Comparison of ENCODE assay signal across 17 cellular contexts in genomic region chr12:112711507-112711906, GRCh38.
DNase-seq lines count a peak whose midpoint lies in the region; ATAC-seq and TF ChIP-seq lines count a peak whose summit lies in the region.
"Had no signal": no experiment of that assay in that cellular context is flagged by ENCODE, and none has a peak within 500 bp of the region (broad histone marks: within the 10 kb centered on the region; RNA-seq: fewer than 3 reads in every experiment).

No MANE protein-coding gene starts in this region.

- DNase-seq in NCI-H748 (lab: John Stamatoyannopoulos, UW; ENCODE audit: unreplicated experiment) (peak; percentile 18), NCI-H748 treated with DMSO at 0.1 percent for 48 hours (lab: John Stamatoyannopoulos, UW) (no peak), endodermal cell (peak; percentile 60), neuronal stem cell (ENCODE audit: low spot score) (no peak), transverse colon (no peak), retina (no peak)
- DNase-seq: AML-193; Caco-2; CD4-positive, alpha-beta T cell; DMS153; DMS79; GDM1 had no signal

- H3K27me3 ChIP-seq in endodermal cell (ENCODE audit: control insufficient read depth, insufficient read depth, low read length, poor library complexity, severe bottlenecking), result peaks cover 3% of the 10 kb centered on the region
- H3K27me3 ChIP-seq in neuronal stem cell (ENCODE audit: control insufficient read depth in 3 of 3, insufficient read depth in 3 of 3, low read depth in 1 of 3, low read length in 3 of 3), result no peaks in the 10 kb centered on the region
- no peaks in the 10 kb centered on the region for H3K27me3 ChIP-seq in transverse colon

- H3K4me3 Mint-ChIP-seq in endodermal cell, result no peak overlapping the region
- H3K4me3 Mint-ChIP-seq: CD4-positive, alpha-beta T cell had no signal

- no peak overlapping the region for H3K4me2 ChIP-seq in neuronal stem cell (ENCODE audit: insufficient read depth, low read length, poor library complexity, severe bottlenecking)

- H2AFZ ChIP-seq in neuronal stem cell (ENCODE audit: low read length), result peak overlapping the region; percentile 15

- peaks cover 2% of the 10 kb centered on the region for H3K4me1 Mint-ChIP-seq in endodermal cell

- in situ Hi-C loops in transverse colon (cut with MboI; ENCODE audit: low pct_ligation_motif_present in 1 of 4, low pct_unique_long_range_greater_than_20kb in 1 of 4, low sequenced_read_pairs in 3 of 4), result no loop called here

- H3K27ac ChIP-seq in endodermal cell (ENCODE audit: low read depth, low read length) (no peak overlapping the region), neuronal stem cell (replicated peaks; ENCODE audit: low read length) (no peak overlapping the region), transverse colon (no peak overlapping the region)
- H3K27ac ChIP-seq: 22Rv1, A549, C4-2B had no signal

- no peak overlapping the region for H2BK120ac ChIP-seq in neuronal stem cell (ENCODE audit: low read depth, low read length)

- no peaks in the 10 kb centered on the region for H3K79me1 ChIP-seq in neuronal stem cell (ENCODE audit: low read depth, low read length)

- H3K9ac ChIP-seq in endodermal cell (ENCODE audit: extremely low read depth, low read length, poor library complexity, severe bottlenecking) (no peak overlapping the region), neuronal stem cell (ENCODE audit: low read depth, low read length, poor library complexity) (no peak overlapping the region)

- H3K9me3 Mint-ChIP-seq in endodermal cell, result no peaks in the 10 kb centered on the region

- no peak overlapping the region for H3K14ac ChIP-seq in neuronal stem cell (ENCODE audit: low read length)

- H3K4me1 ChIP-seq in endodermal cell (ENCODE audit: control insufficient read depth, insufficient read depth, low read length), result no peaks in the 10 kb centered on the region
- peaks cover 0 to 3% of the 10 kb centered on the region in 2 donors for H3K4me1 ChIP-seq in neuronal stem cell (ENCODE audit: control insufficient read depth in 2 of 2, insufficient read depth in 1 of 2, low read depth in 1 of 2, low read length in 2 of 2)
- H3K4me1 ChIP-seq in transverse colon, result no peaks in the 10 kb centered on the region
- H3K4me1 ChIP-seq: Caco-2 had no signal

- H4K8ac ChIP-seq in neuronal stem cell (ENCODE audit: low read depth, low read length), result no peak overlapping the region

- H3K18ac ChIP-seq in neuronal stem cell (ENCODE audit: low read length), result no peak overlapping the region

- no peak for TF ChIP-seq EP300 in transverse colon (IDR thresholded peaks at IDR 0.05; ENCODE audit: low read depth)

- no peak for TF ChIP-seq CTCF in endodermal cell (conservative IDR thresholded peaks at IDR 0.05)
- TF ChIP-seq CTCF in transverse colon (IDR thresholded peaks at IDR 0.05), result no peak

- intact Hi-C loops in transverse colon (cut with DNase I; ENCODE audit: low total_unique reads), result no loop called here

- 81 to 85% methylated on average over 4 to 5 of the region's 5 CpGs for WGBS in endodermal cell (ENCODE audit: insufficient coverage in 1 of 2, insufficient read length in 1 of 2), 2 experiments
- WGBS in neuronal stem cell (ENCODE audit: extremely low coverage in 2 of 2, insufficient read length in 2 of 2, insufficient replicate concordance in 1 of 2), 2 donors, result no CpG with 5 or more reads among the region's 5 CpGs
- WGBS in transverse colon (ENCODE audit: low coverage in 1 of 2), 2 donors, result 48 to 51% methylated on average over 5 of the region's 5 CpGs

- H3K27ac Mint-ChIP-seq in endodermal cell, result no peak overlapping the region
- H3K27ac Mint-ChIP-seq: CD4-positive, alpha-beta T cell had no signal

- H2BK5ac ChIP-seq in neuronal stem cell (ENCODE audit: low read length), result no peak overlapping the region

- no peak for TF ChIP-seq POLR2A in transverse colon (IDR thresholded peaks at IDR 0.05)

- no peak overlapping the region for H2BK12ac ChIP-seq in neuronal stem cell (ENCODE audit: low read length)

- H3K36me3 ChIP-seq in endodermal cell (ENCODE audit: control insufficient read depth, insufficient read depth, low read length) (no peaks in the 10 kb centered on the region), neuronal stem cell (replicated peaks in 1 of 2; ENCODE audit: control insufficient read depth in 2 of 2, insufficient read depth in 2 of 2, low read length in 2 of 2) (no peaks in the 10 kb centered on the region), transverse colon (no peaks in the 10 kb centered on the region)
- H3K36me3 ChIP-seq: HAP-1 had no signal

- H2BK15ac ChIP-seq in neuronal stem cell (ENCODE audit: low read length), result no peak overlapping the region

- H4K91ac ChIP-seq in neuronal stem cell (ENCODE audit: low read depth, low read length, poor library complexity), result no peak overlapping the region

- peaks cover 2% of the 10 kb centered on the region for H3K27me3 Mint-ChIP-seq in endodermal cell (ENCODE audit: insufficient read depth)

- H3K9me3 ChIP-seq in endodermal cell (ENCODE audit: control insufficient read depth, low read length) (no peaks in the 10 kb centered on the region), neuronal stem cell (replicated peaks in 1 of 2; ENCODE audit: control insufficient read depth in 2 of 2, insufficient read depth in 1 of 2, low read depth in 1 of 2, low read length in 2 of 2) (no peaks in the 10 kb centered on the region), transverse colon (no peaks in the 10 kb centered on the region)
- H3K9me3 ChIP-seq: A549, Caco-2, HAP-1 had no signal

- H3K23ac ChIP-seq in neuronal stem cell (ENCODE audit: low read depth, low read length, poor library complexity), result no peak overlapping the region

- H3K36me3 Mint-ChIP-seq in endodermal cell (ENCODE audit: low read depth), result no peaks in the 10 kb centered on the region

- no peak overlapping the region for H2AK5ac ChIP-seq in neuronal stem cell (ENCODE audit: low read depth, low read length)

- ATAC-seq in HG03196 (IDR thresholded peaks at IDR 0.05; ENCODE audit: unreplicated experiment), result no peak

- H3K4ac ChIP-seq in neuronal stem cell (ENCODE audit: low read length), result no peak overlapping the region

- no peak overlapping the region for H3K4me3 ChIP-seq in endodermal cell (ENCODE audit: low read length)
- H3K4me3 ChIP-seq in neuronal stem cell (ENCODE audit: low read length in 2 of 2), result no peak overlapping the region
- no peak overlapping the region for H3K4me3 ChIP-seq in transverse colon
- H3K4me3 ChIP-seq: A549, HAP-1 had no signal

Comparison
In these comparisons a context has a peak if more than half of its experiments do, and no peak if none do; other contexts are left out.
1. DNase-seq: peak in NCI-H748 (single experiment) and endodermal cell (single experiment); none in NCI-H748 treated with DMSO at 0.1 percent for 48 hours (single experiment), neuronal stem cell (single experiment), transverse colon (single experiment) and retina (single experiment).